In genomic region chrX:103404225-103405008, GRCh38 we compare ENCODE assay signal across 8 cellular contexts. TPM values are rescaled to one million over a fixed set of nuclear protein-coding genes. Genes with fewer than 3 reads are reported as not detected.
DNase-seq lines count a peak whose midpoint lies in the region; ATAC-seq lines count a peak whose summit lies in the region.

No MANE protein-coding gene starts in this region.

- H3K4me1 ChIP-seq in mononuclear cell (ENCODE audit: insufficient read depth, low read length): peaks cover 6% of the 10 kb centered on the region

- peak overlapping the region; percentile 15 for H3K4me3 ChIP-seq in mononuclear cell (ENCODE audit: low read length)

- peak; percentile 96 for ATAC-seq in HG02870 (IDR thresholded peaks at IDR 0.05; ENCODE audit: unreplicated experiment)
- ATAC-seq in stimulated activated memory B cell treated with anti-CD40 and anti-IgM and Interleukin-4, amounts not matched to agents 10 μg/mL and 1 μg/mL and 100 μg/mL, for 72 hours: peak; percentile 83

- H3K4me1 Mint-ChIP-seq in activated CD4-positive, alpha-beta T cell treated with anti-CD3 and anti-CD28 coated beads, Interleukin-2, amount 10 ng/mL, durations not matched to agents 24 days and 14 days: peaks cover 3% of the 10 kb centered on the region
- no peaks in the 10 kb centered on the region for H3K4me1 Mint-ChIP-seq in stimulated activated memory B cell treated with anti-CD40 and anti-IgM and Interleukin-4, amounts not matched to agents 10 μg/mL and 1 μg/mL and 100 μg/mL, for 72 hours

- DNase-seq in activated CD8-positive, alpha-beta memory T cell treated with anti-CD3 and anti-CD28 coated beads for 24 hours: peak; percentile 61
- no peak for DNase-seq in activated CD8-positive, alpha-beta memory T cell treated with anti-CD3 and anti-CD28 coated beads, Interleukin-2, amount 50 U/mL, for 4 hours
- DNase-seq in NCI-H1930 (lab: John Stamatoyannopoulos, UW) (peak; percentile 35 to 67), epidermal melanocyte (ENCODE audit: insufficient read length, low spot score) (peak; percentile 29)
- DNase-seq in activated CD4-positive, alpha-beta T cell treated with anti-CD3 and anti-CD28 coated beads, Interleukin-2, amount 10 ng/mL, durations not matched to agents 24 days and 14 days: peak; percentile 81

- no peaks in the 10 kb centered on the region for H3K9me3 ChIP-seq in mononuclear cell (ENCODE audit: low read depth, low read length)

- H3K27me3 Mint-ChIP-seq in activated CD4-positive, alpha-beta T cell treated with anti-CD3 and anti-CD28 coated beads, Interleukin-2, amount 10 ng/mL, durations not matched to agents 24 days and 14 days: peaks cover 2% of the 10 kb centered on the region
- H3K27me3 Mint-ChIP-seq in stimulated activated memory B cell treated with anti-CD40 and anti-IgM and Interleukin-4, amounts not matched to agents 10 μg/mL and 1 μg/mL and 100 μg/mL, for 72 hours: no peaks in the 10 kb centered on the region

- H3K27me3 ChIP-seq in mononuclear cell (ENCODE audit: insufficient read depth, low read length): no peaks in the 10 kb centered on the region

- intact Hi-C loops in activated CD4-positive, alpha-beta T cell treated with anti-CD3 and anti-CD28 coated beads, Interleukin-2, amount 10 ng/mL, durations not matched to agents 24 days and 14 days (cut with micrococcal nuclease): no loop called here

- peak overlapping the region; percentile 75 for H3K27ac Mint-ChIP-seq in activated CD4-positive, alpha-beta T cell treated with anti-CD3 and anti-CD28 coated beads, Interleukin-2, amount 10 ng/mL, durations not matched to agents 24 days and 14 days
- peak overlapping the region; percentile 93 for H3K27ac Mint-ChIP-seq in stimulated activated memory B cell treated with anti-CD40 and anti-IgM and Interleukin-4, amounts not matched to agents 10 μg/mL and 1 μg/mL and 100 μg/mL, for 72 hours

- no peaks in the 10 kb centered on the region for H3K9me3 Mint-ChIP-seq in activated CD4-positive, alpha-beta T cell treated with anti-CD3 and anti-CD28 coated beads, Interleukin-2, amount 10 ng/mL, durations not matched to agents 24 days and 14 days
- no peaks in the 10 kb centered on the region for H3K9me3 Mint-ChIP-seq in stimulated activated memory B cell treated with anti-CD40 and anti-IgM and Interleukin-4, amounts not matched to agents 10 μg/mL and 1 μg/mL and 100 μg/mL, for 72 hours

- H3K36me3 Mint-ChIP-seq in activated CD4-positive, alpha-beta T cell treated with anti-CD3 and anti-CD28 coated beads, Interleukin-2, amount 10 ng/mL, durations not matched to agents 24 days and 14 days (ENCODE audit: low read depth): no peaks in the 10 kb centered on the region
- H3K36me3 Mint-ChIP-seq in stimulated activated memory B cell treated with anti-CD40 and anti-IgM and Interleukin-4, amounts not matched to agents 10 μg/mL and 1 μg/mL and 100 μg/mL, for 72 hours: peaks cover 2% of the 10 kb centered on the region

- peak overlapping the region; percentile 85 for H3K4me3 Mint-ChIP-seq in activated CD4-positive, alpha-beta T cell treated with anti-CD3 and anti-CD28 coated beads, Interleukin-2, amount 10 ng/mL, durations not matched to agents 24 days and 14 days
- peak overlapping the region; percentile 97 for H3K4me3 Mint-ChIP-seq in stimulated activated memory B cell treated with anti-CD40 and anti-IgM and Interleukin-4, amounts not matched to agents 10 μg/mL and 1 μg/mL and 100 μg/mL, for 72 hours

RNA-seq across cellular contexts. Expression of gene BEX3, which starts 28.1 kb away (rescaled TPM):
- total RNA-seq in activated CD4-positive, alpha-beta T cell treated with anti-CD3 and anti-CD28 coated beads, Interleukin-2, amount 10 ng/mL, durations not matched to agents 24 days and 14 days: 3.3 and 4.5 TPM in 2 replicates
- total RNA-seq in mononuclear cell: 38.6 TPM

RNA-seq across cellular contexts. Expression of gene TCEAL9, which starts 48.1 kb away (rescaled TPM):
- 0.37 and 0.38 TPM in 2 replicates for total RNA-seq in activated CD4-positive, alpha-beta T cell treated with anti-CD3 and anti-CD28 coated beads, Interleukin-2, amount 10 ng/mL, durations not matched to agents 24 days and 14 days
- 2.5 TPM for total RNA-seq in mononuclear cell
